1 cellular context compared by ENCODE assay signal in genomic region chr10:72273410-72274212, GRCh38.
TF ChIP-seq lines count a peak whose summit lies in the region.

Gene DDIT4 (plus strand): TSS chr10:72273924. CDS start chr10:72274217, 293 bp downstream.

TF ChIP-seq in GM12878, 131 proteins besides CTCF, POLR2A, EP300 and RAD21 (continued from another document and continues in another):
- no peak for TF ChIP-seq IRF5 (IDR thresholded peaks at IDR 0.05; ENCODE audit: borderline replicate concordance)
- TF ChIP-seq CBX3 (IDR thresholded peaks at IDR 0.05; ENCODE audit: borderline replicate concordance, low read depth), result no peak
- no peak for TF ChIP-seq FOS (IDR thresholded peaks at IDR 0.05; ENCODE audit: borderline replicate concordance, extremely low read depth, insufficient read length)
- peak; percentile 89 for TF ChIP-seq LARP7 (IDR thresholded peaks at IDR 0.05)
- TF ChIP-seq BHLHE40 (IDR thresholded peaks at IDR 0.05; ENCODE audit: borderline replicate concordance in 1 of 2, low read depth in 2 of 2, low read length in 1 of 2), result peak; percentile 83 to 92
- TF ChIP-seq PRDM15 (CRISPR knock-in tag; IDR thresholded peaks at IDR 0.05), result peak; percentile 30; the same call in 1 of the 2 replicates
- TF ChIP-seq IKZF2 (IDR thresholded peaks at IDR 0.05), result peak; percentile 41 to 71; a peak in 2 of 4 replicates
- peak; percentile 97 for TF ChIP-seq RFX5 (IDR thresholded peaks at IDR 0.05; ENCODE audit: low read depth, low read length)
- TF ChIP-seq MEF2A (IDR thresholded peaks at IDR 0.05; ENCODE audit: insufficient read depth, low read depth, low read length), result no peak
- no peak for TF ChIP-seq RBBP5 (conservative IDR thresholded peaks at IDR 0.05)
- peak; percentile 75; the same call in 1 of the 2 replicates for TF ChIP-seq STAT1 (conservative IDR thresholded peaks at IDR 0.05)
- peak; percentile 80 for TF ChIP-seq CREB1 (IDR thresholded peaks at IDR 0.05; ENCODE audit: low read depth)
- TF ChIP-seq PML (IDR thresholded peaks at IDR 0.05; ENCODE audit: low read length), result peak; percentile 99
- TF ChIP-seq NFIC (IDR thresholded peaks at IDR 0.05; ENCODE audit: low read depth, low read length), result no peak
- no peak for TF ChIP-seq ESRRA (IDR thresholded peaks at IDR 0.05; ENCODE audit: low read length)
- TF ChIP-seq ZBTB4 (CRISPR knock-in tag; IDR thresholded peaks at IDR 0.05), result no peak
- peak in 1 of 2 experiments; percentile 42; a peak in 1 of 3 replicates for TF ChIP-seq EGR1 (IDR thresholded peaks at IDR 0.05; ENCODE audit: borderline replicate concordance in 1 of 2, low read depth in 2 of 2, low read length in 2 of 2)
- TF ChIP-seq YBX1 (IDR thresholded peaks at IDR 0.05), result no peak
- no peak for TF ChIP-seq ZNF592 (IDR thresholded peaks at IDR 0.05)
- TF ChIP-seq CUX1 (IDR thresholded peaks at IDR 0.05; ENCODE audit: insufficient replicate concordance, low read depth, low read length), result no peak
- TF ChIP-seq ZNF207 (IDR thresholded peaks at IDR 0.05; ENCODE audit: borderline replicate concordance), result peak; percentile 80
- TF ChIP-seq SMAD1 (IDR thresholded peaks at IDR 0.05; ENCODE audit: low read depth, partially characterized antibody), result peak; percentile 97
- no peak for TF ChIP-seq HDAC6 (IDR thresholded peaks at IDR 0.05; ENCODE audit: unreplicated experiment)
- no peak for TF ChIP-seq NR2C1 (IDR thresholded peaks at IDR 0.05)
- TF ChIP-seq SIX5 (IDR thresholded peaks at IDR 0.05; ENCODE audit: low read depth, low read length, severe bottlenecking), result no peak
- TF ChIP-seq PBX3 (IDR thresholded peaks at IDR 0.05; ENCODE audit: insufficient replicate concordance, low read depth, low read length), result no peak
- TF ChIP-seq MYC (IDR thresholded peaks at IDR 0.05; ENCODE audit: insufficient read depth, insufficient read length, insufficient replicate concordance, low read length, severe bottlenecking), result no peak
- no peak for TF ChIP-seq ZNF274 (IDR thresholded peaks at IDR 0.05; ENCODE audit: insufficient read depth, insufficient read length)
- no peak for TF ChIP-seq PKNOX1 (IDR thresholded peaks at IDR 0.05)
- no peak for TF ChIP-seq ZNF384 (IDR thresholded peaks at IDR 0.05; ENCODE audit: borderline replicate concordance, low read depth, low read length)
- TF ChIP-seq SIN3A (IDR thresholded peaks at IDR 0.05; ENCODE audit: low read depth, low read length), result no peak
- peak; percentile 97 for TF ChIP-seq BACH1 (IDR thresholded peaks at IDR 0.05; ENCODE audit: borderline replicate concordance)
- no peak for TF ChIP-seq BMI1 (IDR thresholded peaks at IDR 0.05; ENCODE audit: borderline replicate concordance)
- peak; percentile 44; the same call in 1 of the 2 replicates for TF ChIP-seq RB1 (IDR thresholded peaks at IDR 0.05; ENCODE audit: borderline replicate concordance)
- TF ChIP-seq IRF4 (IDR thresholded peaks at IDR 0.05; ENCODE audit: low read depth, low read length), result peak; percentile 28; the same call in 1 of the 2 replicates
- TF ChIP-seq ZZZ3 (IDR thresholded peaks at IDR 0.05; ENCODE audit: control insufficient read depth, insufficient read length, low read depth), result no peak
- TF ChIP-seq TAF1 (IDR thresholded peaks at IDR 0.05; ENCODE audit: borderline replicate concordance, low read depth, low read length), result peak; percentile 89
- peak; percentile 81; the same call in 1 of the 2 replicates for TF ChIP-seq NBN (IDR thresholded peaks at IDR 0.05)
- no peak for TF ChIP-seq KAT2A (conservative IDR thresholded peaks at IDR 0.05; ENCODE audit: control insufficient read depth, low read depth, low read length)
